In genomic region chr3:55491296-55491816, GRCh38 we compare ENCODE assay signal across 1 cellular context.
TF ChIP-seq lines count a peak whose summit lies in the region.

No MANE protein-coding gene starts in this region.

TF ChIP-seq in HEK293, 187 proteins besides CTCF, POLR2A, EP300 and RAD21 (continued from another document and continues in another):
- no peak for TF ChIP-seq ZNF449 (tag by site-specific recombination; IDR thresholded peaks at IDR 0.05)
- TF ChIP-seq ZNF114 (tag by site-specific recombination; IDR thresholded peaks at IDR 0.05) = no peak
- TF ChIP-seq EGR2 (tag by site-specific recombination; IDR thresholded peaks at IDR 0.05; ENCODE audit: low read depth) = no peak
- peak; percentile 63 for TF ChIP-seq ZNF366 (tag by site-specific recombination; conservative IDR thresholded peaks at IDR 0.05)
- peak; percentile 20 for TF ChIP-seq SP2 (tag by site-specific recombination; IDR thresholded peaks at IDR 0.05)
- no peak for TF ChIP-seq ZNF121 (tag by site-specific recombination; IDR thresholded peaks at IDR 0.05)
- peak; percentile 69 for TF ChIP-seq ZNF629 (tag by site-specific recombination; IDR thresholded peaks at IDR 0.05)
- TF ChIP-seq MZF1 (tag by site-specific recombination; IDR thresholded peaks at IDR 0.05; ENCODE audit: borderline replicate concordance) = peak; percentile 67
- TF ChIP-seq ZFP41 (tag by site-specific recombination; IDR thresholded peaks at IDR 0.05; ENCODE audit: borderline replicate concordance) = no peak
- no peak for TF ChIP-seq ZNF513 (tag by site-specific recombination; IDR thresholded peaks at IDR 0.05)
- TF ChIP-seq TRIM28 (IDR thresholded peaks at IDR 0.05; ENCODE audit: borderline replicate concordance, low read length) = no peak
- TF ChIP-seq ZNF596 (tag by site-specific recombination; IDR thresholded peaks at IDR 0.05) = 0 out of 2 replicates have a peak, but pooled peaks have one; percentile 42
- no peak for TF ChIP-seq ZNF311 (tag by site-specific recombination; IDR thresholded peaks at IDR 0.05; ENCODE audit: borderline replicate concordance)
- no peak for TF ChIP-seq KLF9 (tag by site-specific recombination; IDR thresholded peaks at IDR 0.05; ENCODE audit: low read depth)
- no peak for TF ChIP-seq ZSCAN23 (tag by site-specific recombination; IDR thresholded peaks at IDR 0.05)
- TF ChIP-seq ZNF248 (tag by site-specific recombination; IDR thresholded peaks at IDR 0.05) = no peak
- TF ChIP-seq ZNF266 (tag by site-specific recombination; IDR thresholded peaks at IDR 0.05; ENCODE audit: low read depth) = no peak
- no peak for TF ChIP-seq ZNF350 (tag by site-specific recombination; IDR thresholded peaks at IDR 0.05)
- TF ChIP-seq OVOL3 (tag by site-specific recombination; IDR thresholded peaks at IDR 0.05) = no peak
- TF ChIP-seq ZNF639 (tag by site-specific recombination; IDR thresholded peaks at IDR 0.05) = 0 out of 2 replicates have a peak, but pooled peaks have one; percentile 26
- no peak for TF ChIP-seq ATF2 (tag by site-specific recombination; IDR thresholded peaks at IDR 0.05; ENCODE audit: low read depth)
- TF ChIP-seq HIC1 (tag by site-specific recombination; IDR thresholded peaks at IDR 0.05) = no peak
- peak; percentile 93 for TF ChIP-seq FEZF1 (tag by site-specific recombination; IDR thresholded peaks at IDR 0.05)
- no peak for TF ChIP-seq ZNF510 (tag by site-specific recombination; IDR thresholded peaks at IDR 0.05; ENCODE audit: insufficient replicate concordance)
- TF ChIP-seq ZBTB8A (tag by site-specific recombination; IDR thresholded peaks at IDR 0.05) = peak; percentile 86
- peak; percentile 37; the same call in 1 of the 2 replicates for TF ChIP-seq ZNF518A (tag by site-specific recombination; conservative IDR thresholded peaks at IDR 0.05; ENCODE audit: low read depth)
- TF ChIP-seq ZNF560 (tag by site-specific recombination; IDR thresholded peaks at IDR 0.05; ENCODE audit: borderline replicate concordance) = no peak
- peak; percentile 98 for TF ChIP-seq PRDM6 (tag by site-specific recombination; IDR thresholded peaks at IDR 0.05)
- peak; percentile 42; the same call in 1 of the 2 replicates for TF ChIP-seq ZFP69B (tag by site-specific recombination; IDR thresholded peaks at IDR 0.05)
- no peak for TF ChIP-seq KLF1 (tag by site-specific recombination; IDR thresholded peaks at IDR 0.05)
- TF ChIP-seq INSM2 (tag by site-specific recombination; IDR thresholded peaks at IDR 0.05) = no peak
- TF ChIP-seq SP7 (tag by site-specific recombination; IDR thresholded peaks at IDR 0.05) = peak; percentile 93
- TF ChIP-seq ZNF18 (tag by site-specific recombination; IDR thresholded peaks at IDR 0.05) = peak; percentile 81
- TF ChIP-seq KLF10 (tag by site-specific recombination; IDR thresholded peaks at IDR 0.05) = peak; percentile 87
- no peak for TF ChIP-seq ZNF48 (tag by site-specific recombination; IDR thresholded peaks at IDR 0.05)
- peak; percentile 23; the same call in 1 of the 2 replicates for TF ChIP-seq ZNF423 (tag by site-specific recombination; IDR thresholded peaks at IDR 0.05)
- peak; percentile 71 for TF ChIP-seq ZBTB20 (tag by site-specific recombination; IDR thresholded peaks at IDR 0.05)
